Comparison of ENCODE assay signal across 1 cellular context in the genomic region with DNA sequence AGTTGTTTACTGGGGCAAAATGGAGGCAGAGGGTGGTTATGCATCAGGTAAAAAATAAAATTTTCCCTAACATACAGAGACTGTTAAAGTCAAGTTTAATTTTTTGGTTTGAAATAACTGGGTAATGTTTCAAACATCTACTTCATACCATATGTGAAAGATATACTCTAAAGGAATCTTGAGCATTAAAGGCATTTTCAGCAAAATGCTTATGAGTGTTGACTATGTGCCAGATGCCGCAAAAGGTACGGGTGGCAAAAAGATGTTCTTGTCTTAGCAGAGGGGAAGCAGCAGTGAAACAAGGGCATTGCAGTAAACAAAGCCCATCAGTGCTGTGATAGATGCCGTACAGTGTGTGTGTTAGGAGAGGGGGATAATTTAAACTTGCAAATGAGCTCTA.
TF ChIP-seq lines count a peak whose summit lies in the region.

No MANE protein-coding gene starts in this region.

TF ChIP-seq in GM12878, 131 proteins besides CTCF, POLR2A, EP300 and RAD21 (continued from another document):
- TF ChIP-seq, protein P1, sequence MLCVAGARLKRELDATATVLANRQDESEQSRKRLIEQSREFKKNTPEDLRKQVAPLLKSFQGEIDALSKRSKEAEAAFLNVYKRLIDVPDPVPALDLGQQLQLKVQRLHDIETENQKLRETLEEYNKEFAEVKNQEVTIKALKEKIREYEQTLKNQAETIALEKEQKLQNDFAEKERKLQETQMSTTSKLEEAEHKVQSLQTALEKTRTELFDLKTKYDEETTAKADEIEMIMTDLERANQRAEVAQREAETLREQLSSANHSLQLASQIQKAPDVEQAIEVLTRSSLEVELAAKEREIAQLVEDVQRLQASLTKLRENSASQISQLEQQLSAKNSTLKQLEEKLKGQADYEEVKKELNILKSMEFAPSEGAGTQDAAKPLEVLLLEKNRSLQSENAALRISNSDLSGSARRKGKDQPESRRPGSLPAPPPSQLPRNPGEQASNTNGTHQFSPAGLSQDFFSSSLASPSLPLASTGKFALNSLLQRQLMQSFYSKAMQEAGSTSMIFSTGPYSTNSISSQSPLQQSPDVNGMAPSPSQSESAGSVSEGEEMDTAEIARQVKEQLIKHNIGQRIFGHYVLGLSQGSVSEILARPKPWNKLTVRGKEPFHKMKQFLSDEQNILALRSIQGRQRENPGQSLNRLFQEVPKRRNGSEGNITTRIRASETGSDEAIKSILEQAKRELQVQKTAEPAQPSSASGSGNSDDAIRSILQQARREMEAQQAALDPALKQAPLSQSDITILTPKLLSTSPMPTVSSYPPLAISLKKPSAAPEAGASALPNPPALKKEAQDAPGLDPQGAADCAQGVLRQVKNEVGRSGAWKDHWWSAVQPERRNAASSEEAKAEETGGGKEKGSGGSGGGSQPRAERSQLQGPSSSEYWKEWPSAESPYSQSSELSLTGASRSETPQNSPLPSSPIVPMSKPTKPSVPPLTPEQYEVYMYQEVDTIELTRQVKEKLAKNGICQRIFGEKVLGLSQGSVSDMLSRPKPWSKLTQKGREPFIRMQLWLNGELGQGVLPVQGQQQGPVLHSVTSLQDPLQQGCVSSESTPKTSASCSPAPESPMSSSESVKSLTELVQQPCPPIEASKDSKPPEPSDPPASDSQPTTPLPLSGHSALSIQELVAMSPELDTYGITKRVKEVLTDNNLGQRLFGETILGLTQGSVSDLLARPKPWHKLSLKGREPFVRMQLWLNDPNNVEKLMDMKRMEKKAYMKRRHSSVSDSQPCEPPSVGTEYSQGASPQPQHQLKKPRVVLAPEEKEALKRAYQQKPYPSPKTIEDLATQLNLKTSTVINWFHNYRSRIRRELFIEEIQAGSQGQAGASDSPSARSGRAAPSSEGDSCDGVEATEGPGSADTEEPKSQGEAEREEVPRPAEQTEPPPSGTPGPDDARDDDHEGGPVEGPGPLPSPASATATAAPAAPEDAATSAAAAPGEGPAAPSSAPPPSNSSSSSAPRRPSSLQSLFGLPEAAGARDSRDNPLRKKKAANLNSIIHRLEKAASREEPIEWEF (IDR thresholded peaks at IDR 0.05; ENCODE audit: insufficient replicate concordance, low read depth, low read length), result no peak
- TF ChIP-seq, protein P2, sequence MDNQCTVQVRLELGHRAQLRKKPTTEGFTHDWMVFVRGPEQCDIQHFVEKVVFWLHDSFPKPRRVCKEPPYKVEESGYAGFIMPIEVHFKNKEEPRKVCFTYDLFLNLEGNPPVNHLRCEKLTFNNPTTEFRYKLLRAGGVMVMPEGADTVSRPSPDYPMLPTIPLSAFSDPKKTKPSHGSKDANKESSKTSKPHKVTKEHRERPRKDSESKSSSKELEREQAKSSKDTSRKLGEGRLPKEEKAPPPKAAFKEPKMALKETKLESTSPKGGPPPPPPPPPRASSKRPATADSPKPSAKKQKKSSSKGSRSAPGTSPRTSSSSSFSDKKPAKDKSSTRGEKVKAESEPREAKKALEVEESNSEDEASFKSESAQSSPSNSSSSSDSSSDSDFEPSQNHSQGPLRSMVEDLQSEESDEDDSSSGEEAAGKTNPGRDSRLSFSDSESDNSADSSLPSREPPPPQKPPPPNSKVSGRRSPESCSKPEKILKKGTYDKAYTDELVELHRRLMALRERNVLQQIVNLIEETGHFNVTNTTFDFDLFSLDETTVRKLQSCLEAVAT (IDR thresholded peaks at IDR 0.05), result 0 out of 2 replicates have a peak, but pooled peaks have one; percentile 34
